26 cellular contexts compared by ENCODE assay signal in genomic region chr2:148258124-148258523, GRCh38.
DNase-seq lines count a peak whose midpoint lies in the region; FAIRE-seq and TF ChIP-seq lines count a peak whose summit lies in the region.
"Had no signal": no experiment of that assay in that cellular context is flagged by ENCODE, and none has a peak within 500 bp of the region (broad histone marks: within the 10 kb centered on the region; RNA-seq: fewer than 3 reads in every experiment).

No MANE protein-coding gene starts in this region.

- no peaks in the 10 kb centered on the region for H3K27me3 ChIP-seq in MM.1S (replicated peaks; ENCODE audit: insufficient read depth, low read length)
- H3K27me3 ChIP-seq in mammary epithelial cell (ENCODE audit: insufficient read depth, low read length) = no peaks in the 10 kb centered on the region
- H3K27me3 ChIP-seq: BLaER1 treated with 17β-estradiol and CSF1 and Interleukin-3, amounts not matched to agents 10 nM and 100 nM had no signal

- CTCF ChIA-PET in mammary epithelial cell (lab: Charles Lee; ENCODE audit: low non-redundant PET) = no interaction called here

- peaks cover 54% of the 10 kb centered on the region for H3K36me3 Mint-ChIP-seq in progenitor cell of endocrine pancreas (ENCODE audit: insufficient read depth)

- TF ChIP-seq POLR2A in H54 (IDR thresholded peaks at IDR 0.05; ENCODE audit: low read depth, low read length) = no peak

- no TSS peak for BruUV-seq in mammary epithelial cell (replicated peaks; lab: Mats Ljungman, UMichigan)

- no peaks in the 10 kb centered on the region for H3K79me2 ChIP-seq in MM.1S (ENCODE audit: low read length)
- no peaks in the 10 kb centered on the region for H3K79me2 ChIP-seq in mammary epithelial cell (ENCODE audit: insufficient read depth, low read length)

- intact Hi-C loops in mammary epithelial cell (cut with micrococcal nuclease) = no loop called here

- dilution Hi-C loops in mammary epithelial cell (cut with HindIII; ENCODE audit: low sequenced_read_pairs) = no loop called here

- H3K27me3 Mint-ChIP-seq in progenitor cell of endocrine pancreas = no peaks in the 10 kb centered on the region
- H3K27me3 Mint-ChIP-seq: B cell; CD4-positive, alpha-beta T cell had no signal

- WGBS in mammary epithelial cell (ENCODE audit: low coverage, missing lambda C conversion rate) = 82% methylated on average over 6 of the region's 10 CpGs

- TF ChIP-seq CTCF in MM.1S (IDR thresholded peaks at IDR 0.05; ENCODE audit: low read length) (no peak), progenitor cell of endocrine pancreas (IDR thresholded peaks at IDR 0.05; ENCODE audit: unreplicated experiment) (no peak), mammary epithelial cell (conservative IDR thresholded peaks at IDR 0.05 in 1 of 2, IDR thresholded peaks at IDR 0.05 in 1 of 2; ENCODE audit: extremely low read depth in 1 of 2, insufficient read depth in 1 of 2, low read depth in 1 of 2, low read length in 2 of 2) (no peak)

- no peaks in the 10 kb centered on the region for H3K9me2 ChIP-seq in MM.1S (replicated peaks; ENCODE audit: insufficient read depth, low read length)

- peak overlapping the region; percentile 39 for H3K27ac Mint-ChIP-seq in progenitor cell of endocrine pancreas
- H3K27ac Mint-ChIP-seq: B cell; CD4-positive, alpha-beta T cell; CD8-positive, alpha-beta T cell had no signal

- in situ Hi-C loops in Caki2 (cut with HindIII; ENCODE audit: low pct_unique_long_range_greater_than_20kb, low sequenced_read_pairs) (no loop called here), mammary epithelial cell (cut with MboI; ENCODE audit: low sequenced_read_pairs in 2 of 2) (no loop called here)

- no peak overlapping the region for H3K4me3 ChIP-seq in MM.1S (ENCODE audit: low read length)
- no peak overlapping the region for H3K4me3 ChIP-seq in mammary epithelial cell (replicated peaks in 1 of 3; ENCODE audit: insufficient read depth in 1 of 3, low read depth in 2 of 3, low read length in 3 of 3)
- H3K4me3 ChIP-seq: A549; BLaER1 treated with 17β-estradiol and CSF1 and Interleukin-3, amounts not matched to agents 10 nM and 100 nM; GM12878 had no signal

- no peak overlapping the region for H3K9ac ChIP-seq in MM.1S (ENCODE audit: low read length)
- H3K9ac ChIP-seq in mammary epithelial cell (ENCODE audit: insufficient read depth, low read length) = no peak overlapping the region
- H3K9ac ChIP-seq: BLaER1 treated with 17β-estradiol and CSF1 and Interleukin-3, amounts not matched to agents 10 nM and 100 nM had no signal

- no peaks in the 10 kb centered on the region for H3F3A ChIP-seq in MM.1S (ENCODE audit: insufficient read depth, low read length)

- H3K4me3 Mint-ChIP-seq in progenitor cell of endocrine pancreas (ENCODE audit: low read depth) = no peak overlapping the region
- H3K4me3 Mint-ChIP-seq: B cell; CD4-positive, alpha-beta T cell; CD8-positive, alpha-beta T cell had no signal

- H3K36me3 ChIP-seq in MM.1S (replicated peaks; ENCODE audit: insufficient read depth, low read length) = no peaks in the 10 kb centered on the region
- no peaks in the 10 kb centered on the region for H3K36me3 ChIP-seq in mammary epithelial cell (ENCODE audit: insufficient read depth, low read length)

- DNase-seq in Caki2 (ENCODE audit: low read depth) (peak; percentile 12), MM.1S (peak; percentile 66), RPMI8226 (peak; percentile 36), progenitor cell of endocrine pancreas (ENCODE audit: low spot score, unreplicated experiment) (no peak), mammary epithelial cell (no peak), NCI-H146 (lab: John Stamatoyannopoulos, UW) (no peak), H54 (ENCODE audit: insufficient read length, low spot score) (no peak)
- DNase-seq: 8988T; AML-193; Caco-2; CD4-positive, alpha-beta T cell; CD8-positive, alpha-beta T cell; DMS 273 treated with DMSO at 0.1 percent for 48 hours; DMS153; DMS53; DMS79; DND-41; EL; GDM1 had no signal

- FAIRE-seq in H54 (lab: Jason Lieb, UNC) = no peak
- FAIRE-seq: A549, GM12878, GM12892, GM18507 had no signal

- no peak overlapping the region for H3K27ac ChIP-seq in MM.1S (ENCODE audit: low read length)
- no peak overlapping the region for H3K27ac ChIP-seq in mammary epithelial cell (ENCODE audit: insufficient read depth, low read depth, low read length)
- H3K27ac ChIP-seq: A549; BLaER1 treated with 17β-estradiol and CSF1 and Interleukin-3, amounts not matched to agents 10 nM and 100 nM; C4-2B had no signal

- H4K20me1 ChIP-seq in MM.1S (ENCODE audit: insufficient read depth, low read length) (no peaks in the 10 kb centered on the region), mammary epithelial cell (ENCODE audit: insufficient read depth, low read length) (no peaks in the 10 kb centered on the region)
- H4K20me1 ChIP-seq: BLaER1 treated with 17β-estradiol and CSF1 and Interleukin-3, amounts not matched to agents 10 nM and 100 nM had no signal

- no peak overlapping the region for H2AFZ ChIP-seq in MM.1S (ENCODE audit: low read length)
- H2AFZ ChIP-seq in mammary epithelial cell (ENCODE audit: low read depth, low read length) = no peak overlapping the region

- H3K9me3 ChIP-seq in MM.1S (replicated peaks; ENCODE audit: insufficient read depth, low read length) (no peaks in the 10 kb centered on the region), mammary epithelial cell (replicated peaks; ENCODE audit: insufficient read depth, low read length) (peaks cover 6% of the 10 kb centered on the region)

- H3K4me2 ChIP-seq in MM.1S (ENCODE audit: low read depth, low read length) (peak overlapping the region; percentile 19; the same call in 1 of the 2 replicates), mammary epithelial cell (ENCODE audit: insufficient read depth, low read depth, low read length) (no peak overlapping the region)
- H3K4me2 ChIP-seq: A549; BLaER1 treated with 17β-estradiol and CSF1 and Interleukin-3, amounts not matched to agents 10 nM and 100 nM had no signal

- H3K4me1 Mint-ChIP-seq in progenitor cell of endocrine pancreas (ENCODE audit: low read depth) = no peaks in the 10 kb centered on the region
- H3K4me1 Mint-ChIP-seq: B cell had no signal

- peaks cover 32% of the 10 kb centered on the region for H3K9me3 Mint-ChIP-seq in progenitor cell of endocrine pancreas (ENCODE audit: low read depth)

- H3K4me1 ChIP-seq in MM.1S (ENCODE audit: low read length) (no peaks in the 10 kb centered on the region), mammary epithelial cell (ENCODE audit: insufficient read depth, low read length) (peaks cover 10% of the 10 kb centered on the region)
- H3K4me1 ChIP-seq: A549; BLaER1 treated with 17β-estradiol and CSF1 and Interleukin-3, amounts not matched to agents 10 nM and 100 nM; Caco-2 had no signal

Comparison
In these comparisons a context has a peak if more than half of its experiments do, and no peak if none do; other contexts are left out.
1. DNase-seq: peak in Caki2 (single experiment), MM.1S (single experiment) and RPMI8226 (single experiment); none in progenitor cell of endocrine pancreas (single experiment), mammary epithelial cell (single experiment), NCI-H146 (single experiment) and H54 (single experiment).